Comparison of ENCODE assay signal across 2 cellular contexts in genomic region chr7:77152232-77152631, GRCh38. TPM values are rescaled to one million over a fixed set of nuclear protein-coding genes. Genes with fewer than 3 reads are reported as not detected.
"Had no signal": no experiment of that assay in that cellular context is flagged by ENCODE, and none has a peak within 500 bp of the region (broad histone marks: within the 10 kb centered on the region; RNA-seq: fewer than 3 reads in every experiment).

No MANE protein-coding gene starts in this region.

RNA-seq across cellular contexts. Expression of gene FGL2, which starts 47.4 kb away (rescaled TPM):
- total RNA-seq: epithelial cell of proximal tubule, neural crest cell had no signal
